8 cellular contexts compared by ENCODE assay signal in genomic region chr19:1094655-1094977, GRCh38. TPM values are rescaled to one million over a fixed set of nuclear protein-coding genes. Genes with fewer than 3 reads are reported as not detected.
DNase-seq lines count a peak whose midpoint lies in the region; ATAC-seq, FAIRE-seq and TF ChIP-seq lines count a peak whose summit lies in the region.

No MANE protein-coding gene starts in this region.

- FAIRE-seq in keratinocyte (lab: Jason Lieb, UNC): no peak

- H3K27ac ChIP-seq in keratinocyte (ENCODE audit: control insufficient read depth, insufficient read depth, low read length) (peak overlapping the region; percentile 64), substantia nigra (ENCODE audit: low read depth, low read length, poor library complexity, severe bottlenecking) (peak overlapping the region; percentile 63)

- POLR2A ChIA-PET in GM10248 (lab: Yijun Ruan, JAX): interaction anchor here (1.4 kb wide), 1 partner anchor 19 kb away, joined by 5 read pairs; no protein-coding TSS in a partner anchor

- H3K27me3 ChIP-seq in keratinocyte (ENCODE audit: control insufficient read depth, extremely low read depth, insufficient read depth, low read length): no peaks in the 10 kb centered on the region

- peaks cover 18% of the 10 kb centered on the region for H3K4me1 ChIP-seq in keratinocyte (ENCODE audit: control insufficient read depth, extremely low read depth, insufficient read depth, low read length)

- H4K20me1 ChIP-seq in keratinocyte (ENCODE audit: control insufficient read depth, extremely low read depth, insufficient read depth, low read length): no peaks in the 10 kb centered on the region

- H3K9me1 ChIP-seq in keratinocyte (ENCODE audit: control insufficient read depth, extremely low read depth, insufficient read depth, low read length): no peaks in the 10 kb centered on the region

- no peak for ATAC-seq in GM21515 (IDR thresholded peaks at IDR 0.05; ENCODE audit: unreplicated experiment)

- H3K27me3 Mint-ChIP-seq in T-helper 2 cell treated with Interferon-gamma antibody and Interleukin-4, amounts not matched to agents 5 μg/mL and 100 μg/mL, for 36 hours (ENCODE audit: low read depth): no peaks in the 10 kb centered on the region
- H3K27me3 Mint-ChIP-seq in activated naive CD8-positive, alpha-beta T cell treated with anti-CD3 and anti-CD28 coated beads for 36 hours: no peaks in the 10 kb centered on the region

- peak overlapping the region; percentile 91 for H3K9ac ChIP-seq in keratinocyte (ENCODE audit: control insufficient read depth, extremely low read depth, insufficient read depth, low read length)

- dilution Hi-C loops in keratinocyte (cut with MboI; ENCODE audit: extremely low pct_ligation_motif_present, low sequenced_read_pairs): no loop called here

- peaks cover 26% of the 10 kb centered on the region for H3K4me1 Mint-ChIP-seq in T-helper 2 cell treated with Interferon-gamma antibody and Interleukin-4, amounts not matched to agents 5 μg/mL and 100 μg/mL, for 36 hours (ENCODE audit: low read depth)
- H3K4me1 Mint-ChIP-seq in activated naive CD8-positive, alpha-beta T cell treated with anti-CD3 and anti-CD28 coated beads for 36 hours: peaks cover 34% of the 10 kb centered on the region

- CTCF ChIA-PET in GM10248 (lab: Yijun Ruan, JAX): interaction anchor here (1.0 to 2.1 kb wide), 3 partner anchors 10 to 150 kb away, joined by 3 to 10 read pairs (median 4); partner anchors contain the start of gene GPX4

- H3K9me3 ChIP-seq in keratinocyte (ENCODE audit: control insufficient read depth, low read depth, low read length): no peaks in the 10 kb centered on the region

- peak overlapping the region; percentile 78 for H3K4me2 ChIP-seq in keratinocyte (ENCODE audit: control insufficient read depth, extremely low read depth, insufficient read depth, low read depth, low read length)

- H3K4me3 ChIP-seq in keratinocyte (ENCODE audit: control insufficient read depth in 2 of 3, extremely low read depth in 1 of 3, insufficient read depth in 2 of 3, low read depth in 1 of 3, low read length in 3 of 3): peak overlapping the region; percentile 66 to 93 (median 72)

- peak overlapping the region; percentile 75 for H3K27ac Mint-ChIP-seq in T-helper 2 cell treated with Interferon-gamma antibody and Interleukin-4, amounts not matched to agents 5 μg/mL and 100 μg/mL, for 36 hours
- peak overlapping the region; percentile 83 for H3K27ac Mint-ChIP-seq in activated naive CD8-positive, alpha-beta T cell treated with anti-CD3 and anti-CD28 coated beads for 36 hours

- H3K36me3 ChIP-seq in keratinocyte (ENCODE audit: control insufficient read depth in 2 of 2, extremely low read depth in 1 of 2, insufficient read depth in 2 of 2, low read length in 2 of 2): peaks cover 8 to 12% of the 10 kb centered on the region in 2 experiments

- TF ChIP-seq CTCF in keratinocyte (optimal IDR thresholded peaks at IDR 0.05 in 1 of 3, IDR thresholded peaks at IDR 0.05 in 1 of 3, conservative IDR thresholded peaks at IDR 0.05 in 1 of 3; ENCODE audit: extremely low read depth in 1 of 3, insufficient read depth in 2 of 3, low read length in 3 of 3): no peak
- TF ChIP-seq CTCF in GM10248 (IDR thresholded peaks at IDR 0.05; ENCODE audit: control extremely low read depth, extremely low read depth, low read depth, missing control alignments): no peak

- H3K36me3 Mint-ChIP-seq in T-helper 2 cell treated with Interferon-gamma antibody and Interleukin-4, amounts not matched to agents 5 μg/mL and 100 μg/mL, for 36 hours (ENCODE audit: low read depth): peaks cover 18% of the 10 kb centered on the region
- H3K36me3 Mint-ChIP-seq in activated naive CD8-positive, alpha-beta T cell treated with anti-CD3 and anti-CD28 coated beads for 36 hours: peaks cover 23% of the 10 kb centered on the region

- peaks cover 33% of the 10 kb centered on the region for H3K79me2 ChIP-seq in keratinocyte (ENCODE audit: control insufficient read depth, insufficient read depth, low read length)

- no peak for DNase-seq in T-helper 2 cell treated with Interferon-gamma antibody and Interleukin-4, amounts not matched to agents 5 μg/mL and 100 μg/mL, for 36 hours (ENCODE audit: low spot score)
- DNase-seq in T-helper 2 cell (no peak), keratinocyte (ENCODE audit: low read depth, low spot score) (no peak), substantia nigra (lab: John Stamatoyannopoulos, UW) (no peak), NOMO-1 treated with dmso at 0.1 percent for 144 hours (lab: John Stamatoyannopoulos, UW; ENCODE audit: unreplicated experiment) (no peak), GM10248 (ENCODE audit: extremely low spot score) (no peak)
- no peak for DNase-seq in activated naive CD8-positive, alpha-beta T cell treated with anti-CD3 and anti-CD28 coated beads for 36 hours

- peak overlapping the region; percentile 92 for H3K4me3 Mint-ChIP-seq in T-helper 2 cell treated with Interferon-gamma antibody and Interleukin-4, amounts not matched to agents 5 μg/mL and 100 μg/mL, for 36 hours
- peak overlapping the region; percentile 94 for H3K4me3 Mint-ChIP-seq in activated naive CD8-positive, alpha-beta T cell treated with anti-CD3 and anti-CD28 coated beads for 36 hours

- H3K9me3 Mint-ChIP-seq in T-helper 2 cell treated with Interferon-gamma antibody and Interleukin-4, amounts not matched to agents 5 μg/mL and 100 μg/mL, for 36 hours: peaks cover 1% of the 10 kb centered on the region
- H3K9me3 Mint-ChIP-seq in activated naive CD8-positive, alpha-beta T cell treated with anti-CD3 and anti-CD28 coated beads for 36 hours: no peaks in the 10 kb centered on the region

- H2AFZ ChIP-seq in keratinocyte (ENCODE audit: control insufficient read depth, low read length): no peak overlapping the region

RNA-seq across cellular contexts. Expression of gene POLR2E, which starts 0.6 kb away (rescaled TPM):
- total RNA-seq in activated naive CD8-positive, alpha-beta T cell treated with anti-CD3 and anti-CD28 coated beads for 36 hours: 100 to 1,000 TPM; 290 to 291 TPM
- polyA plus RNA-seq in keratinocyte: 178 to 229 TPM (median 200 TPM) in 3 replicates
- 36.7 TPM for polyA plus RNA-seq in keratinocyte (2011; ENCODE audit: low read depth)
- 91.1 and 188 TPM in 2 replicates for polyA plus RNA-seq in keratinocyte (2011; cell fraction: cytosol; rRNA removed)
- polyA plus RNA-seq in keratinocyte (2011; cell fraction: nucleus; rRNA removed): 67.8 and 76.3 TPM in 2 replicates
- 121 and 290 TPM in 2 replicates for polyA plus RNA-seq in keratinocyte (2012; ENCODE audit: low replicate concordance)
- polyA minus RNA-seq in keratinocyte: 137 to 213 TPM (median 150 TPM) in 3 replicates
- 236 TPM for polyA minus RNA-seq in keratinocyte (2011; cell fraction: cytosol; rRNA and poly(A)+ RNA removed)
- 34.9 and 42.6 TPM in 2 replicates for polyA minus RNA-seq in keratinocyte (2011; cell fraction: nucleus; rRNA and poly(A)+ RNA removed)

RNA-seq across cellular contexts. Expression of gene GPX4, which starts 9.2 kb away (rescaled TPM):
- total RNA-seq in activated naive CD8-positive, alpha-beta T cell treated with anti-CD3 and anti-CD28 coated beads for 36 hours: 100 to 1,000 TPM; 225 to 231 TPM
- polyA plus RNA-seq in keratinocyte: 193 to 279 TPM (median 243 TPM) in 3 replicates
- polyA plus RNA-seq in keratinocyte (2011; ENCODE audit: low read depth): 60.6 TPM
- 222 and 463 TPM in 2 replicates for polyA plus RNA-seq in keratinocyte (2011; cell fraction: cytosol; rRNA removed)
- 106 and 126 TPM in 2 replicates for polyA plus RNA-seq in keratinocyte (2011; cell fraction: nucleus; rRNA removed)
- polyA plus RNA-seq in keratinocyte (2012; ENCODE audit: low replicate concordance): 311 and 442 TPM in 2 replicates
- polyA minus RNA-seq in keratinocyte: 86.1 to 197 TPM (median 110 TPM) in 3 replicates
- polyA minus RNA-seq in keratinocyte (2011; cell fraction: cytosol; rRNA and poly(A)+ RNA removed): 240 TPM
- polyA minus RNA-seq in keratinocyte (2011; cell fraction: nucleus; rRNA and poly(A)+ RNA removed): 33.0 and 50.3 TPM in 2 replicates

RNA-seq across cellular contexts. Expression of gene ARHGAP45, which starts 27.6 kb away (rescaled TPM):
- total RNA-seq in activated naive CD8-positive, alpha-beta T cell treated with anti-CD3 and anti-CD28 coated beads for 36 hours: 100 to 1,000 TPM; 113 to 122 TPM
- 0.56 to 1.3 TPM (median 1.1 TPM) in 3 replicates for polyA plus RNA-seq in keratinocyte
- polyA plus RNA-seq in keratinocyte (2011; ENCODE audit: low read depth): 0.85 TPM
- 0.33 and 1.3 TPM in 2 replicates for polyA plus RNA-seq in keratinocyte (2011; cell fraction: cytosol; rRNA removed)
- polyA plus RNA-seq in keratinocyte (2011; cell fraction: nucleus; rRNA removed): 1.5 and 2.9 TPM in 2 replicates
- 3.3 and 7.0 TPM in 2 replicates for polyA plus RNA-seq in keratinocyte (2012; ENCODE audit: low replicate concordance)
- 0.51 to 3.4 TPM (median 1.3 TPM) in 3 replicates for polyA minus RNA-seq in keratinocyte
- polyA minus RNA-seq in keratinocyte (2011; cell fraction: cytosol; rRNA and poly(A)+ RNA removed): 6.5 TPM
- polyA minus RNA-seq in keratinocyte (2011; cell fraction: nucleus; rRNA and poly(A)+ RNA removed): 1.4 and 3.4 TPM in 2 replicates

RNA-seq across cellular contexts. Expression of gene ABCA7, which starts 54.7 kb away (rescaled TPM):
- total RNA-seq in activated naive CD8-positive, alpha-beta T cell treated with anti-CD3 and anti-CD28 coated beads for 36 hours: 10 to 100 TPM in 1 of 2 experiments, 1 to 10 TPM in 1; 9.8 to 11.2 TPM
- 7.4 to 11.0 TPM (median 7.9 TPM) in 3 replicates for polyA plus RNA-seq in keratinocyte
- polyA plus RNA-seq in keratinocyte (2011; ENCODE audit: low read depth): 19.5 TPM
- 2.5 and 4.0 TPM in 2 replicates for polyA plus RNA-seq in keratinocyte (2011; cell fraction: cytosol; rRNA removed)
- 52.2 and 76.0 TPM in 2 replicates for polyA plus RNA-seq in keratinocyte (2011; cell fraction: nucleus; rRNA removed)
- 24.8 and 30.3 TPM in 2 replicates for polyA plus RNA-seq in keratinocyte (2012; ENCODE audit: low replicate concordance)
- 15.3 to 35.6 TPM (median 15.8 TPM) in 3 replicates for polyA minus RNA-seq in keratinocyte
- polyA minus RNA-seq in keratinocyte (2011; cell fraction: cytosol; rRNA and poly(A)+ RNA removed): 27.8 TPM
- polyA minus RNA-seq in keratinocyte (2011; cell fraction: nucleus; rRNA and poly(A)+ RNA removed): 58.4 and 58.8 TPM in 2 replicates
